38 cellular contexts compared by ENCODE assay signal in the genomic region with DNA sequence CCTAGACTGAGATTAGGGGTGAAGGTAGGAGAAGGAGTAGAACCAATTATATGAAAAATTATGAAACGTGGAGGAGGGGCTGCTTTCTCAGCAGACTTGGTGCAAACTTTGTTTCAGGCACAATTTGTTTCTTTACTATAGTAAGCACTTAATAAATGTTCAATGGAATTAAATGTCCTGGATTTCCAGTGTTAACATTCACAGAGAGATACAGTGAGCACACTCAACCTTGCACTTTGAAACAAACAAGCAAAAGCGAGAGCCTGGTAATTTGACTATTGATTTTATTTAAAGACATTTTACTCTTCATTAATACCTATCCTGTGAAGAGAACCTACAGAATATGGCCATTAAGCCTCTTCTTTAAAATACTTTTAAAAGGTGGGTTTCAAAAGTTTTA. TPM values are rescaled to one million over a fixed set of nuclear protein-coding genes. Genes with fewer than 3 reads are reported as not detected.
"Had no signal": no experiment of that assay in that cellular context is flagged by ENCODE, and none has a peak within 500 bp of the region (broad histone marks: within the 10 kb centered on the region; RNA-seq: fewer than 3 reads in every experiment).

No MANE protein-coding gene starts in this region.

- H3K36me3 ChIP-seq: MG63 had no signal

- H3K27ac ChIP-seq: KMS-11 had no signal

- H3K4me3 ChIP-seq: MG63 had no signal

- H3K27me3 ChIP-seq: MG63 had no signal

- H3K4me2 ChIP-seq: KMS-11 had no signal

- DNase-seq: Karpas-422, Kasumi-1, KG1, MG63, MM.1S, MV-4-11, NCI-H1048, NCI-H1092, NCI-H1092 treated with DMSO at 0.1 percent for 48 hours, NCI-H1105, NCI-H1105 treated with DMSO at 0.1 percent for 48 hours, NCI-H1417, NCI-H1417 treated with DMSO at 0.1 percent for 48 hours, NCI-H1436, NCI-H1436 treated with DMSO at 0.1 percent for 48 hours, NCI-H146, NCI-H1694, NCI-H1694 treated with DMSO at 0.1 percent for 48 hours, NCI-H187, NCI-H187 treated with DMSO at 0.1 percent for 48 hours, NCI-H1930, NCI-H2029, NCI-H2029 treated with DMSO at 0.1 percent for 48 hours, NCI-H2081, NCI-H2081 treated with DMSO at 0.1 percent for 48 hours, NCI-H2107, NCI-H2171, NCI-H2171 treated with DMSO at 0.1 percent for 48 hours, NCI-H2227 treated with DMSO at 0.1 percent for 48 hours, NCI-H226, NCI-H345, NCI-H446, NCI-H446 treated with DMSO at 0.1 percent for 48 hours, NCI-H510A had no signal

- H3K9me3 ChIP-seq: MG63 had no signal

- H3K9ac ChIP-seq: KMS-11 had no signal

RNA-seq across cellular contexts. Expression of a gene that starts 0.9 kb away (rescaled TPM):
- total RNA-seq: LHCN-M2, M059J, NCI-H460 had no signal

RNA-seq across cellular contexts. Expression of a gene that starts 58.2 kb away (rescaled TPM):
- total RNA-seq: LHCN-M2, M059J, NCI-H460 had no signal
